ENCODE assay signal across 1 cellular context in the genomic region with DNA sequence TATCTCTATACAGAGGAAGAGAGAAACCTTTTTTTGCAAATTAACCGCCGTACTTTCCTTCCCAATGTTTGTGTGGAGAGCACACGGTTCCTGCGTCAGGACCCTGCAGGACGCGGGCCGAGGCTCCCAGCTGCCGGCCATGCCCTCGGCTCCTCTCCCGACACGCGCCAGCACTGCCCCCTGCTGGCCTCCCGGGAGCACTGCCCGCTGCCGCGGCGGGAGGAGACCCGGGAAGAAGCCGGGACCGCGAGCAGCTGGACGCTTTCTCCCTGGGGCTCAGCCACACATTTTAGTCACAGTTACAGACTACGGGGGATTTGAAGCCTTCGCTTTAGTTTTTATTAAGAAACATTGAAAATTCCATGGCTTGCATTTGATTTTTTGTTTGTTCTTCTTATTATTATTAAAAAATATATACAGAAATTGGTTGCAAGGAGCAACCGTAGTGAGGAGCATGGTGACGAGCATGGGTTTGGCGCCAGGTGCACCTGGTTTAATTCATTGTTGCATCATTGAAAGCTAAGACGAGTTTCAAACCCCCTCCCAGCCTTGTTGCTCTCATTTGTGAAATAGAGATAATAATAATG.
TF ChIP-seq lines count a peak whose summit lies in the region.

No MANE protein-coding gene starts in this region.

TF ChIP-seq in K562, 482 proteins besides CTCF, POLR2A, EP300 and RAD21 (continued from another document):
- TF ChIP-seq, protein P1, sequence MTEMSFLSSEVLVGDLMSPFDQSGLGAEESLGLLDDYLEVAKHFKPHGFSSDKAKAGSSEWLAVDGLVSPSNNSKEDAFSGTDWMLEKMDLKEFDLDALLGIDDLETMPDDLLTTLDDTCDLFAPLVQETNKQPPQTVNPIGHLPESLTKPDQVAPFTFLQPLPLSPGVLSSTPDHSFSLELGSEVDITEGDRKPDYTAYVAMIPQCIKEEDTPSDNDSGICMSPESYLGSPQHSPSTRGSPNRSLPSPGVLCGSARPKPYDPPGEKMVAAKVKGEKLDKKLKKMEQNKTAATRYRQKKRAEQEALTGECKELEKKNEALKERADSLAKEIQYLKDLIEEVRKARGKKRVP (CRISPR knock-in tag; IDR thresholded peaks at IDR 0.05) = no peak
- TF ChIP-seq YY1 (IDR thresholded peaks at IDR 0.05; ENCODE audit: borderline replicate concordance in 1 of 3, control insufficient read depth in 1 of 3, extremely low read depth in 1 of 3, insufficient read depth in 3 of 3, insufficient read length in 1 of 3, insufficient replicate concordance in 2 of 3, low read depth in 1 of 3, low read length in 2 of 3) = peak in 1 of 3 experiments; percentile 24
TF ChIP-seq in K562: peak in this region for 5.
